ENCODE assay signal across 1 cellular context in the genomic region with DNA sequence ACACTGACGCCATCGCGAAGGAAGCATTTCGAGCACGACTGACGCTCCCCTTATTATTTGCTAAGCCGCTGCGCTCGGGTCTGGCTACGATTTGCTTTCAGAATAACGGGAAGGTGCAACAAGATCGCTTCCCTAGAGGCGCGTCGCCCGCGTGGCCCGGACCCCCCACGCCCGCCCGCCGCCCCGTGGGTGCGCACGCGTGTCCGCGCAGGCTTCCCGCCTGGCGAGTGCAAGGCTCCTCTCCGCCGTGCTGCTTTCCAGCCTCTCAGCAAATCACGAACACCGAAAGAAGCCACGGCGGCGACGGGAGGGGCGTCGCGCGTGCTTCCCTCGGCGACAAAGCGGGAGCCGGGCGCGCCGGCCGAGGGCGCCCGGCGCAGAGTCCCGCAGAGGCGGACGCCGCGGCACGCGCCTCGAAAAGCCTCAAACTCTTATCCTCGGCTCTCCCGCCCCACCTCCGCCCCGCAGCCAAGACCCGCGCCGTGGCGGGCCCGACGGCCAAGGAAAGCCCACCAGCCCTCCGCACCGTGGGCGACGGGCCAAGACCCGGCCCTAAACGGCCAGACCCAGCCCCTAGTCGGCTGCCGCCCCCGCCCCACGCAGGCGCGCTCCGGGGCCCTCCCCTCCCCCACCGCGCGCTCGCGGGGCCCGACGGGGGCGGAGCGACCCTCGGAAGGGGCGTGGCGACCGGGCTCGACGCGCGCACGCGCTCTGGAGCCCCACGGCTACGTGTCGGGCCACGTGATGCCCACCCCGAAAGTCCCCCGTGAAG.
TF ChIP-seq lines count a peak whose summit lies in the region.

No MANE protein-coding gene starts in this region.

TF ChIP-seq in HepG2, 621 proteins besides CTCF, POLR2A, EP300 and RAD21 (continued from another document and continues in another):
- TF ChIP-seq, protein P1, sequence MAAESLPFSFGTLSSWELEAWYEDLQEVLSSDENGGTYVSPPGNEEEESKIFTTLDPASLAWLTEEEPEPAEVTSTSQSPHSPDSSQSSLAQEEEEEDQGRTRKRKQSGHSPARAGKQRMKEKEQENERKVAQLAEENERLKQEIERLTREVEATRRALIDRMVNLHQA (CRISPR knock-in tag; IDR thresholded peaks at IDR 0.05), result no peak
- TF ChIP-seq HNRNPUL1 (IDR thresholded peaks at IDR 0.05; ENCODE audit: low read depth, low read length) (no peak), ESRRA (CRISPR knock-in tag; IDR thresholded peaks at IDR 0.05; ENCODE audit: low read depth) (0 out of 2 replicates have a peak, but pooled peaks have one; percentile 14), FOXA3 (CRISPR knock-in tag; IDR thresholded peaks at IDR 0.05) (peak; percentile 27), ZNF44 (CRISPR knock-in tag; IDR thresholded peaks at IDR 0.05) (peak; percentile 58; the same call in 1 of the 2 replicates), RBFOX2 (IDR thresholded peaks at IDR 0.05; ENCODE audit: low read depth, low read length) (peak; percentile 97), HES4 (CRISPR knock-in tag; IDR thresholded peaks at IDR 0.05; ENCODE audit: borderline replicate concordance) (peak; percentile 74; the same call in 1 of the 2 replicates), ZNF282 (IDR thresholded peaks at IDR 0.05; ENCODE audit: partially characterized antibody) (no peak), GPN1 (CRISPR knock-in tag; IDR thresholded peaks at IDR 0.05; ENCODE audit: borderline replicate concordance) (no peak), ZNF207 (IDR thresholded peaks at IDR 0.05; ENCODE audit: borderline replicate concordance) (no peak), ZNF292 (CRISPR knock-in tag; IDR thresholded peaks at IDR 0.05; ENCODE audit: borderline replicate concordance, low read depth) (no peak), ZNF766 (CRISPR knock-in tag; IDR thresholded peaks at IDR 0.05; ENCODE audit: borderline replicate concordance) (peak; percentile 60), ZNF775 (CRISPR knock-in tag; IDR thresholded peaks at IDR 0.05; ENCODE audit: borderline replicate concordance) (no peak), EHMT2 (IDR thresholded peaks at IDR 0.05; ENCODE audit: borderline replicate concordance, low read depth, low read length) (no peak), TEAD3 (CRISPR knock-in tag; optimal IDR thresholded peaks at IDR 0.05; ENCODE audit: borderline replicate concordance) (peak; percentile 33), ZFY (CRISPR knock-in tag; IDR thresholded peaks at IDR 0.05) (peak; percentile 90), SSRP1 (CRISPR knock-in tag; IDR thresholded peaks at IDR 0.05) (no peak), RFX1 (IDR thresholded peaks at IDR 0.05) (no peak), FIP1L1 (IDR thresholded peaks at IDR 0.05; ENCODE audit: borderline replicate concordance, insufficient read depth, low read depth, low read length) (peak; percentile 60; the same call in 1 of the 2 replicates), CBX2 (IDR thresholded peaks at IDR 0.05; ENCODE audit: low read depth, low read length) (no peak), CBX2 (CRISPR knock-in tag; IDR thresholded peaks at IDR 0.05; ENCODE audit: low read depth) (peak; percentile 77; the same call in 1 of the 2 replicates), MAFG (CRISPR knock-in tag; IDR thresholded peaks at IDR 0.05) (no peak), ZNF224 (CRISPR knock-in tag; IDR thresholded peaks at IDR 0.05) (peak; percentile 76; the same call in 1 of the 2 replicates), CC2D1A (CRISPR knock-in tag; IDR thresholded peaks at IDR 0.05) (0 out of 2 replicates have a peak, but pooled peaks have one; percentile 65), HCFC1 (IDR thresholded peaks at IDR 0.05; ENCODE audit: low read depth, low read length) (no peak; the same call in 1 of the 2 replicates), ZNF720 (CRISPR knock-in tag; IDR thresholded peaks at IDR 0.05) (no peak), FLYWCH1 (CRISPR knock-in tag; IDR thresholded peaks at IDR 0.05) (no peak), NFYC (CRISPR knock-in tag; IDR thresholded peaks at IDR 0.05) (no peak)
- TF ChIP-seq, protein P2, sequence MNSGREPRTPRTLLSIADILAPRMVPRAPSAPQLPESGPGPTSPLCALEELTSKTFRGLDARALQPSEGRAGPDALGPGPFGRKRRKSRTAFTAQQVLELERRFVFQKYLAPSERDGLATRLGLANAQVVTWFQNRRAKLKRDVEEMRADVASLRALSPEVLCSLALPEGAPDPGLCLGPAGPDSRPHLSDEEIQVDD (CRISPR knock-in tag; IDR thresholded peaks at IDR 0.05; ENCODE audit: borderline replicate concordance), result peak; percentile 68; the same call in 1 of the 2 replicates
- TF ChIP-seq, protein P3, sequence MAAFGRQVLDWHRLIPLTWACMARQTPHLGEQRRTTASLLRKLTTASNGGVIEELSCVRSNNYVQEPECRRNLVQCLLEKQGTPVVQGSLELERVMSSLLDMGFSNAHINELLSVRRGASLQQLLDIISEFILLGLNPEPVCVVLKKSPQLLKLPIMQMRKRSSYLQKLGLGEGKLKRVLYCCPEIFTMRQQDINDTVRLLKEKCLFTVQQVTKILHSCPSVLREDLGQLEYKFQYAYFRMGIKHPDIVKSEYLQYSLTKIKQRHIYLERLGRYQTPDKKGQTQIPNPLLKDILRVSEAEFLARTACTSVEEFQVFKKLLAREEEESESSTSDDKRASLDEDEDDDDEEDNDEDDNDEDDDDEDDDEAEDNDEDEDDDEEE (CRISPR knock-in tag; IDR thresholded peaks at IDR 0.05), result peak; percentile 86
- TF ChIP-seq, protein P4, sequence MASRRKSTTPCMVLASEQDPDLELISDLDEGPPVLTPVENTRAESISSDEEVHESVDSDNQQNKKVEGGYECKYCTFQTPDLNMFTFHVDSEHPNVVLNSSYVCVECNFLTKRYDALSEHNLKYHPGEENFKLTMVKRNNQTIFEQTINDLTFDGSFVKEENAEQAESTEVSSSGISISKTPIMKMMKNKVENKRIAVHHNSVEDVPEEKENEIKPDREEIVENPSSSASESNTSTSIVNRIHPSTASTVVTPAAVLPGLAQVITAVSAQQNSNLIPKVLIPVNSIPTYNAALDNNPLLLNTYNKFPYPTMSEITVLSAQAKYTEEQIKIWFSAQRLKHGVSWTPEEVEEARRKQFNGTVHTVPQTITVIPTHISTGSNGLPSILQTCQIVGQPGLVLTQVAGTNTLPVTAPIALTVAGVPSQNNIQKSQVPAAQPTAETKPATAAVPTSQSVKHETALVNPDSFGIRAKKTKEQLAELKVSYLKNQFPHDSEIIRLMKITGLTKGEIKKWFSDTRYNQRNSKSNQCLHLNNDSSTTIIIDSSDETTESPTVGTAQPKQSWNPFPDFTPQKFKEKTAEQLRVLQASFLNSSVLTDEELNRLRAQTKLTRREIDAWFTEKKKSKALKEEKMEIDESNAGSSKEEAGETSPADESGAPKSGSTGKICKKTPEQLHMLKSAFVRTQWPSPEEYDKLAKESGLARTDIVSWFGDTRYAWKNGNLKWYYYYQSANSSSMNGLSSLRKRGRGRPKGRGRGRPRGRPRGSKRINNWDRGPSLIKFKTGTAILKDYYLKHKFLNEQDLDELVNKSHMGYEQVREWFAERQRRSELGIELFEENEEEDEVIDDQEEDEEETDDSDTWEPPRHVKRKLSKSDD (CRISPR knock-in tag; IDR thresholded peaks at IDR 0.05; ENCODE audit: low read depth), result peak; percentile 75
- TF ChIP-seq, protein P5, sequence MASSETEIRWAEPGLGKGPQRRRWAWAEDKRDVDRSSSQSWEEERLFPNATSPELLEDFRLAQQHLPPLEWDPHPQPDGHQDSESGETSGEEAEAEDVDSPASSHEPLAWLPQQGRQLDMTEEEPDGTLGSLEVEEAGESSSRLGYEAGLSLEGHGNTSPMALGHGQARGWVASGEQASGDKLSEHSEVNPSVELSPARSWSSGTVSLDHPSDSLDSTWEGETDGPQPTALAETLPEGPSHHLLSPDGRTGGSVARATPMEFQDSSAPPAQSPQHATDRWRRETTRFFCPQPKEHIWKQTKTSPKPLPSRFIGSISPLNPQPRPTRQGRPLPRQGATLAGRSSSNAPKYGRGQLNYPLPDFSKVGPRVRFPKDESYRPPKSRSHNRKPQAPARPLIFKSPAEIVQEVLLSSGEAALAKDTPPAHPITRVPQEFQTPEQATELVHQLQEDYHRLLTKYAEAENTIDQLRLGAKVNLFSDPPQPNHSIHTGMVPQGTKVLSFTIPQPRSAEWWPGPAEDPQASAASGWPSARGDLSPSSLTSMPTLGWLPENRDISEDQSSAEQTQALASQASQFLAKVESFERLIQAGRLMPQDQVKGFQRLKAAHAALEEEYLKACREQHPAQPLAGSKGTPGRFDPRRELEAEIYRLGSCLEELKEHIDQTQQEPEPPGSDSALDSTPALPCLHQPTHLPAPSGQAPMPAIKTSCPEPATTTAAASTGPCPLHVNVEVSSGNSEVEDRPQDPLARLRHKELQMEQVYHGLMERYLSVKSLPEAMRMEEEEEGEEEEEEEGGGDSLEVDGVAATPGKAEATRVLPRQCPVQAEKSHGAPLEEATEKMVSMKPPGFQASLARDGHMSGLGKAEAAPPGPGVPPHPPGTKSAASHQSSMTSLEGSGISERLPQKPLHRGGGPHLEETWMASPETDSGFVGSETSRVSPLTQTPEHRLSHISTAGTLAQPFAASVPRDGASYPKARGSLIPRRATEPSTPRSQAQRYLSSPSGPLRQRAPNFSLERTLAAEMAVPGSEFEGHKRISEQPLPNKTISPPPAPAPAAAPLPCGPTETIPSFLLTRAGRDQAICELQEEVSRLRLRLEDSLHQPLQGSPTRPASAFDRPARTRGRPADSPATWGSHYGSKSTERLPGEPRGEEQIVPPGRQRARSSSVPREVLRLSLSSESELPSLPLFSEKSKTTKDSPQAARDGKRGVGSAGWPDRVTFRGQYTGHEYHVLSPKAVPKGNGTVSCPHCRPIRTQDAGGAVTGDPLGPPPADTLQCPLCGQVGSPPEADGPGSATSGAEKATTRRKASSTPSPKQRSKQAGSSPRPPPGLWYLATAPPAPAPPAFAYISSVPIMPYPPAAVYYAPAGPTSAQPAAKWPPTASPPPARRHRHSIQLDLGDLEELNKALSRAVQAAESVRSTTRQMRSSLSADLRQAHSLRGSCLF (CRISPR knock-in tag; IDR thresholded peaks at IDR 0.05; ENCODE audit: borderline replicate concordance), result no peak
- TF ChIP-seq, protein P6, sequence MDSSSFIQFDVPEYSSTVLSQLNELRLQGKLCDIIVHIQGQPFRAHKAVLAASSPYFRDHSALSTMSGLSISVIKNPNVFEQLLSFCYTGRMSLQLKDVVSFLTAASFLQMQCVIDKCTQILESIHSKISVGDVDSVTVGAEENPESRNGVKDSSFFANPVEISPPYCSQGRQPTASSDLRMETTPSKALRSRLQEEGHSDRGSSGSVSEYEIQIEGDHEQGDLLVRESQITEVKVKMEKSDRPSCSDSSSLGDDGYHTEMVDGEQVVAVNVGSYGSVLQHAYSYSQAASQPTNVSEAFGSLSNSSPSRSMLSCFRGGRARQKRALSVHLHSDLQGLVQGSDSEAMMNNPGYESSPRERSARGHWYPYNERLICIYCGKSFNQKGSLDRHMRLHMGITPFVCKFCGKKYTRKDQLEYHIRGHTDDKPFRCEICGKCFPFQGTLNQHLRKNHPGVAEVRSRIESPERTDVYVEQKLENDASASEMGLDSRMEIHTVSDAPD (CRISPR knock-in tag; IDR thresholded peaks at IDR 0.05), result 0 out of 2 replicates have a peak, but pooled peaks have one; percentile 40
- TF ChIP-seq, protein P7, sequence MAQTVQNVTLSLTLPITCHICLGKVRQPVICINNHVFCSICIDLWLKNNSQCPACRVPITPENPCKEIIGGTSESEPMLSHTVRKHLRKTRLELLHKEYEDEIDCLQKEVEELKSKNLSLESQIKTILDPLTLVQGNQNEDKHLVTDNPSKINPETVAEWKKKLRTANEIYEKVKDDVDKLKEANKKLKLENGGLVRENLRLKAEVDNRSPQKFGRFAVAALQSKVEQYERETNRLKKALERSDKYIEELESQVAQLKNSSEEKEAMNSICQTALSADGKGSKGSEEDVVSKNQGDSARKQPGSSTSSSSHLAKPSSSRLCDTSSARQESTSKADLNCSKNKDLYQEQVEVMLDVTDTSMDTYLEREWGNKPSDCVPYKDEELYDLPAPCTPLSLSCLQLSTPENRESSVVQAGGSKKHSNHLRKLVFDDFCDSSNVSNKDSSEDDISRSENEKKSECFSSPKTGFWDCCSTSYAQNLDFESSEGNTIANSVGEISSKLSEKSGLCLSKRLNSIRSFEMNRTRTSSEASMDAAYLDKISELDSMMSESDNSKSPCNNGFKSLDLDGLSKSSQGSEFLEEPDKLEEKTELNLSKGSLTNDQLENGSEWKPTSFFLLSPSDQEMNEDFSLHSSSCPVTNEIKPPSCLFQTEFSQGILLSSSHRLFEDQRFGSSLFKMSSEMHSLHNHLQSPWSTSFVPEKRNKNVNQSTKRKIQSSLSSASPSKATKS (CRISPR knock-in tag; IDR thresholded peaks at IDR 0.05), result peak; percentile 11; the same call in 1 of the 2 replicates
- TF ChIP-seq, protein P8, sequence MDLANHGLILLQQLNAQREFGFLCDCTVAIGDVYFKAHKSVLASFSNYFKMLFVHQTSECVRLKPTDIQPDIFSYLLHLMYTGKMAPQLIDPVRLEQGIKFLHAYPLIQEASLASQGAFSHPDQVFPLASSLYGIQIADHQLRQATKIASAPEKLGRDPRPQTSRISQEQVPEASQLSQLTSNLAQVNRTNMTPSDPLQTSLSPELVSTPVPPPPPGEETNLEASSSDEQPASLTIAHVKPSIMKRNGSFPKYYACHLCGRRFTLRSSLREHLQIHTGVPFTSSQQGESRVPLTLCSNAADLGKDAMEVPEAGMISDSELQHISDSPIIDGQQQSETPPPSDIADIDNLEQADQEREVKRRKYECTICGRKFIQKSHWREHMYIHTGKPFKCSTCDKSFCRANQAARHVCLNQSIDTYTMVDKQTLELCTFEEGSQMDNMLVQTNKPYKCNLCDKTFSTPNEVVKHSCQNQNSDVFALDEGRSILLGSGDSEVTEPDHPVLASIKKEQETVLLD (CRISPR knock-in tag; IDR thresholded peaks at IDR 0.05; ENCODE audit: low read depth), result peak; percentile 95
- TF ChIP-seq, protein P9, sequence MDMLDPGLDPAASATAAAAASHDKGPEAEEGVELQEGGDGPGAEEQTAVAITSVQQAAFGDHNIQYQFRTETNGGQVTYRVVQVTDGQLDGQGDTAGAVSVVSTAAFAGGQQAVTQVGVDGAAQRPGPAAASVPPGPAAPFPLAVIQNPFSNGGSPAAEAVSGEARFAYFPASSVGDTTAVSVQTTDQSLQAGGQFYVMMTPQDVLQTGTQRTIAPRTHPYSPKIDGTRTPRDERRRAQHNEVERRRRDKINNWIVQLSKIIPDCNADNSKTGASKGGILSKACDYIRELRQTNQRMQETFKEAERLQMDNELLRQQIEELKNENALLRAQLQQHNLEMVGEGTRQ (IDR thresholded peaks at IDR 0.05; ENCODE audit: low read depth, low read length), result peak; percentile 94
- TF ChIP-seq, protein P9 (CRISPR knock-in tag; IDR thresholded peaks at IDR 0.05; ENCODE audit: borderline replicate concordance), result no peak; the same call in 1 of the 2 replicates
- TF ChIP-seq, protein P10, sequence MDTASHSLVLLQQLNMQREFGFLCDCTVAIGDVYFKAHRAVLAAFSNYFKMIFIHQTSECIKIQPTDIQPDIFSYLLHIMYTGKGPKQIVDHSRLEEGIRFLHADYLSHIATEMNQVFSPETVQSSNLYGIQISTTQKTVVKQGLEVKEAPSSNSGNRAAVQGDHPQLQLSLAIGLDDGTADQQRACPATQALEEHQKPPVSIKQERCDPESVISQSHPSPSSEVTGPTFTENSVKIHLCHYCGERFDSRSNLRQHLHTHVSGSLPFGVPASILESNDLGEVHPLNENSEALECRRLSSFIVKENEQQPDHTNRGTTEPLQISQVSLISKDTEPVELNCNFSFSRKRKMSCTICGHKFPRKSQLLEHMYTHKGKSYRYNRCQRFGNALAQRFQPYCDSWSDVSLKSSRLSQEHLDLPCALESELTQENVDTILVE (CRISPR knock-in tag; IDR thresholded peaks at IDR 0.05), result peak; percentile 35; the same call in 1 of the 2 replicates
